In genomic region chr10:71294856-71295255, GRCh38 we compare ENCODE assay signal across 28 cellular contexts.
"Had no signal": no experiment of that assay in that cellular context is flagged by ENCODE, and none has a peak within 500 bp of the region (broad histone marks: within the 10 kb centered on the region; RNA-seq: fewer than 3 reads in every experiment).

No MANE protein-coding gene starts in this region.

- H3K4me1 Mint-ChIP-seq: activated CD8-positive, alpha-beta memory T cell treated with anti-CD3 and anti-CD28 coated beads, Interleukin-2, amount 10 ng/mL, durations not matched to agents 7 days and 5 days had no signal

- H3K9me3 Mint-ChIP-seq: activated B cell treated with CpG ODN at 0.5 μM for 24 hours; activated CD4-positive, alpha-beta memory T cell treated with anti-CD3 and anti-CD28 coated beads for 36 hours; activated naive CD4-positive, alpha-beta T cell treated with anti-CD3 and anti-CD28 coated beads for 36 hours; activated naive CD4-positive, alpha-beta T cell treated with anti-CD3 and anti-CD28 coated beads, Interleukin-2, amount 50 U/mL, for 24 hours; activated naive CD8-positive, alpha-beta T cell treated with anti-CD3 and anti-CD28 coated beads, Interleukin-2, amount 10 ng/mL, durations not matched to agents 7 days and 5 days; activated T-helper 1 cell treated with anti-CD3 and anti-CD28 coated beads, Interleukin-12 subunit alpha, Interleukin-12 subunit beta, Interleukin-2, Interleukin-4 antibody, amounts not matched to agents 30 ng/mL and 10 ng/mL and 1 ng/mL, durations not matched to agents 14 hours and 24 hours and 36 hours; activated T-helper 2 cell treated with anti-CD3 and anti-CD28 coated beads, Interferon-gamma antibody, Interleukin-2, Interleukin-4, amounts not matched to agents 10 μg/mL and 5 μg/mL and 100 μg/mL, durations not matched to agents 14 hours and 24 hours and 36 hours; T-helper 2 cell treated with Interferon-gamma antibody and Interleukin-4, amounts not matched to agents 5 μg/mL and 100 μg/mL, for 36 hours had no signal

- H3K27me3 Mint-ChIP-seq: activated naive CD4-positive, alpha-beta T cell treated with anti-CD3 and anti-CD28 coated beads, Interleukin-2, amount 50 U/mL, for 24 hours had no signal

- H3K27ac Mint-ChIP-seq: activated B cell treated with CpG ODN at 0.5 μM for 24 hours; activated CD4-positive, alpha-beta memory T cell treated with anti-CD3 and anti-CD28 coated beads for 36 hours; activated CD8-positive, alpha-beta memory T cell treated with anti-CD3 and anti-CD28 coated beads, Interleukin-2, amount 10 ng/mL, durations not matched to agents 7 days and 5 days; activated CD8-positive, alpha-beta T cell treated with anti-CD3 and anti-CD28 coated beads, Interleukin-2, amount 10 ng/mL, durations not matched to agents 7 days and 5 days; activated naive CD4-positive, alpha-beta T cell treated with anti-CD3 and anti-CD28 coated beads for 36 hours; activated naive CD4-positive, alpha-beta T cell treated with anti-CD3 and anti-CD28 coated beads, Interleukin-2, amount 50 U/mL, for 24 hours; activated naive CD8-positive, alpha-beta T cell treated with anti-CD3 and anti-CD28 coated beads, Interleukin-2, amount 10 ng/mL, durations not matched to agents 7 days and 5 days; activated T-helper 1 cell treated with anti-CD3 and anti-CD28 coated beads, Interleukin-12 subunit alpha, Interleukin-12 subunit beta, Interleukin-2, Interleukin-4 antibody, amounts not matched to agents 30 ng/mL and 10 ng/mL and 1 ng/mL, durations not matched to agents 14 hours and 24 hours and 36 hours; activated T-helper 2 cell treated with anti-CD3 and anti-CD28 coated beads, Interferon-gamma antibody, Interleukin-2, Interleukin-4, amounts not matched to agents 10 μg/mL and 5 μg/mL and 100 μg/mL, durations not matched to agents 14 hours and 24 hours and 36 hours; T-helper 17 cell; T-helper 2 cell treated with Interferon-gamma antibody and Interleukin-4, amounts not matched to agents 5 μg/mL and 100 μg/mL, for 36 hours had no signal

- H3K27ac ChIP-seq: body of pancreas, colonic mucosa, esophagus muscularis mucosa, foreskin keratinocyte, gastrocnemius medialis, WERI-Rb-1 had no signal

- DNase-seq: activated B cell treated with CpG ODN at 0.5 μM for 24 hours; activated CD4-positive, alpha-beta memory T cell treated with anti-CD3 and anti-CD28 coated beads for 36 hours; activated CD4-positive, alpha-beta T cell treated with anti-CD3 and anti-CD28 coated beads for 48 hours; activated CD4-positive, alpha-beta T cell treated with anti-CD3 and anti-CD28 coated beads, Interleukin-2, amount 50 U/mL, for 1 hour; activated CD8-positive, alpha-beta memory T cell treated with anti-CD3 and anti-CD28 coated beads, Interleukin-2, amount 10 ng/mL, durations not matched to agents 7 days and 5 days; activated CD8-positive, alpha-beta memory T cell treated with anti-CD3 and anti-CD28 coated beads, Interleukin-2, amount 50 U/mL, for 4 hours; activated CD8-positive, alpha-beta T cell treated with anti-CD3 and anti-CD28 coated beads, Interleukin-2, amount 10 ng/mL, durations not matched to agents 7 days and 5 days; activated effector memory CD4-positive, alpha-beta T cell treated with anti-CD3 and anti-CD28 coated beads, Interleukin-2, amount 50 U/mL, for 16 hours; activated naive CD4-positive, alpha-beta T cell treated with anti-CD3 and anti-CD28 coated beads for 36 hours; activated naive CD8-positive, alpha-beta T cell treated with anti-CD3 and anti-CD28 coated beads, Interleukin-2, amount 10 ng/mL, durations not matched to agents 7 days and 5 days; activated T-cell treated with anti-CD3 and anti-CD28 coated beads, Interleukin-2, amount 50 U/mL, for 1 hour; activated T-cell treated with anti-CD3 and anti-CD28 coated beads, Interleukin-2, amount 50 U/mL, for 48 hours; amniotic stem cell; body of pancreas; colonic mucosa; effector CD8-positive, alpha-beta T cell; gastrocnemius medialis; T-helper 1 cell; T-helper 17 cell; T1000; WERI-Rb-1 had no signal

- ATAC-seq: activated CD4-positive, CD25-positive, alpha-beta regulatory T cell treated with anti-CD3 and anti-CD28 coated beads, Interleukin-2, amount 50 U/mL, for 24 hours; activated CD8-positive, alpha-beta memory T cell treated with anti-CD3 and anti-CD28 coated beads, Interleukin-2, amount 10 ng/mL, durations not matched to agents 7 days and 5 days; activated CD8-positive, alpha-beta T cell treated with anti-CD3 and anti-CD28 coated beads, Interleukin-2, amount 10 ng/mL, durations not matched to agents 7 days and 5 days; body of pancreas; gastrocnemius medialis; T-helper 17 cell had no signal

- H3K4me1 ChIP-seq: colonic mucosa, foreskin keratinocyte, gastrocnemius medialis had no signal

- H3K36me3 Mint-ChIP-seq: activated CD4-positive, alpha-beta memory T cell treated with anti-CD3 and anti-CD28 coated beads for 36 hours; activated CD8-positive, alpha-beta memory T cell treated with anti-CD3 and anti-CD28 coated beads, Interleukin-2, amount 10 ng/mL, durations not matched to agents 7 days and 5 days; activated naive CD4-positive, alpha-beta T cell treated with anti-CD3 and anti-CD28 coated beads, Interleukin-2, amount 50 U/mL, for 24 hours; activated naive CD8-positive, alpha-beta T cell treated with anti-CD3 and anti-CD28 coated beads, Interleukin-2, amount 10 ng/mL, durations not matched to agents 7 days and 5 days had no signal

- H3K36me3 ChIP-seq: colonic mucosa, gastrocnemius medialis had no signal

- H3K4me3 ChIP-seq: body of pancreas, colonic mucosa, esophagus muscularis mucosa, gastrocnemius medialis had no signal

- H3K9me3 ChIP-seq: body of pancreas, colonic mucosa, esophagus muscularis mucosa, gastrocnemius medialis had no signal

- H3K27me3 ChIP-seq: body of pancreas, colonic mucosa, esophagus muscularis mucosa, gastrocnemius medialis had no signal

- H3K4me3 Mint-ChIP-seq: activated B cell treated with CpG ODN at 0.5 μM for 24 hours; activated CD4-positive, alpha-beta memory T cell treated with anti-CD3 and anti-CD28 coated beads for 36 hours; activated CD8-positive, alpha-beta memory T cell treated with anti-CD3 and anti-CD28 coated beads, Interleukin-2, amount 10 ng/mL, durations not matched to agents 7 days and 5 days; activated CD8-positive, alpha-beta T cell treated with anti-CD3 and anti-CD28 coated beads, Interleukin-2, amount 10 ng/mL, durations not matched to agents 7 days and 5 days; activated naive CD4-positive, alpha-beta T cell treated with anti-CD3 and anti-CD28 coated beads for 36 hours; activated naive CD4-positive, alpha-beta T cell treated with anti-CD3 and anti-CD28 coated beads, Interleukin-2, amount 50 U/mL, for 24 hours; activated naive CD8-positive, alpha-beta T cell treated with anti-CD3 and anti-CD28 coated beads, Interleukin-2, amount 10 ng/mL, durations not matched to agents 7 days and 5 days; activated T-helper 1 cell treated with anti-CD3 and anti-CD28 coated beads, Interleukin-12 subunit alpha, Interleukin-12 subunit beta, Interleukin-2, Interleukin-4 antibody, amounts not matched to agents 30 ng/mL and 10 ng/mL and 1 ng/mL, durations not matched to agents 14 hours and 24 hours and 36 hours; T-helper 17 cell; T-helper 2 cell treated with Interferon-gamma antibody and Interleukin-4, amounts not matched to agents 5 μg/mL and 100 μg/mL, for 36 hours had no signal
